12 cellular contexts compared by ENCODE assay signal in genomic region chr2:135962401-135963138, GRCh38. TPM values are rescaled to one million over a fixed set of nuclear protein-coding genes. Genes with fewer than 3 reads are reported as not detected.
DNase-seq lines count a peak whose midpoint lies in the region; ATAC-seq, FAIRE-seq and TF ChIP-seq lines count a peak whose summit lies in the region.
"Had no signal": no experiment of that assay in that cellular context is flagged by ENCODE, and none has a peak within 500 bp of the region (broad histone marks: within the 10 kb centered on the region; RNA-seq: fewer than 3 reads in every experiment).

No MANE protein-coding gene starts in this region.

- peak overlapping the region; percentile 91 for H3K27ac ChIP-seq in SK-N-MC
- H3K27ac ChIP-seq in kidney (ENCODE audit: low read depth in 2 of 2, low read length in 2 of 2): no peak overlapping the region
- H3K27ac ChIP-seq: GM23248 had no signal

- FAIRE-seq in kidney (lab: Jason Lieb, UNC): peak; percentile 29

- ATAC-seq in GM18861 (IDR thresholded peaks at IDR 0.05; ENCODE audit: unreplicated experiment) (peak; percentile 46), HG02571 (IDR thresholded peaks at IDR 0.05; ENCODE audit: unreplicated experiment) (peak; percentile 68), GM21825 (IDR thresholded peaks at IDR 0.05; ENCODE audit: unreplicated experiment) (no peak), Right ventricle myocardium inferior (no peak)

- no peak for TF ChIP-seq CTCF in kidney (IDR thresholded peaks at IDR 0.05; ENCODE audit: borderline replicate concordance, extremely low read depth, insufficient read depth)

- intact Hi-C loops in kidney (cut with DNase I): no loop called here
- intact Hi-C loops in Right ventricle myocardium inferior (cut with DNase I): no loop called here

- H3K9me3 ChIP-seq in SK-N-MC (ENCODE audit: low read depth, low read length) (no peaks in the 10 kb centered on the region), kidney (ENCODE audit: control insufficient read depth in 1 of 2, low read length in 2 of 2) (no peaks in the 10 kb centered on the region)

- peaks cover 15% of the 10 kb centered on the region; the same call in 1 of the 2 replicates for H3K36me3 ChIP-seq in SK-N-MC (ENCODE audit: insufficient read depth, low read length)
- H3K36me3 ChIP-seq in kidney (ENCODE audit: control insufficient read depth in 1 of 2, insufficient read depth in 2 of 2, low read length in 2 of 2): no peaks in the 10 kb centered on the region

- peak overlapping the region; percentile 59 for H3K4me3 ChIP-seq in SK-N-MC
- H3K4me3 ChIP-seq in kidney (ENCODE audit: low read length in 2 of 2): no peak overlapping the region
- H3K4me3 ChIP-seq: GM23248, lung had no signal

- no peak for DNase-seq in SK-N-MC (ENCODE audit: low read depth, low spot score)
- DNase-seq in kidney: no peak
- DNase-seq in H4 (ENCODE audit: low spot score): no peak
- DNase-seq in Right ventricle myocardium inferior (ENCODE audit: missing footprints): no peak
- DNase-seq in HuH-7 (ENCODE audit: low spot score): no peak
- DNase-seq: GM23248, NCI-H1092, Right ventricle myocardium superior had no signal

- H3K9ac ChIP-seq in SK-N-MC (ENCODE audit: insufficient read length): peak overlapping the region; percentile 39
- no peak overlapping the region for H3K9ac ChIP-seq in kidney (ENCODE audit: low read length in 2 of 2)
- H3K9ac ChIP-seq: GM23248 had no signal

- peaks cover 3 to 8% of the 10 kb centered on the region in 2 donors for H3K4me1 ChIP-seq in kidney (ENCODE audit: control insufficient read depth in 1 of 2, insufficient read depth in 1 of 2, low read depth in 1 of 2, low read length in 2 of 2)

RNA-seq across cellular contexts. Expression of gene DARS1, which starts 22.9 kb away (rescaled TPM):
- total RNA-seq in kidney (77.4 TPM), Right ventricle myocardium inferior (67.3 TPM)
- polyA plus RNA-seq in kidney (ENCODE audit: insufficient read depth, low read depth, low replicate concordance): 39.5 TPM
- 94.4 and 100 TPM in 2 replicates for total RNA-seq in H4 (2014; rRNA removed; shearing (Covaris generic))

Comparison
In these comparisons a context has a peak if more than half of its experiments do, and no peak if none do; other contexts are left out.
1. ATAC-seq: peak in GM18861 (single experiment) and HG02571 (single experiment); none in GM21825 (single experiment) and Right ventricle myocardium inferior (single experiment).